14 cellular contexts compared by ENCODE assay signal in genomic region chr2:96523659-96524481, GRCh38. TPM values are rescaled to one million over a fixed set of nuclear protein-coding genes. Genes with fewer than 3 reads are reported as not detected.
DNase-seq lines count a peak whose midpoint lies in the region; ATAC-seq, FAIRE-seq and TF ChIP-seq lines count a peak whose summit lies in the region.
"Had no signal": no experiment of that assay in that cellular context is flagged by ENCODE, and none has a peak within 500 bp of the region (broad histone marks: within the 10 kb centered on the region; RNA-seq: fewer than 3 reads in every experiment).

No MANE protein-coding gene starts in this region.

- H3K4me3 ChIP-seq in CD8-positive, alpha-beta memory T cell (ENCODE audit: low read length): peak overlapping the region; percentile 21
- H3K4me3 ChIP-seq: coronary artery, gastroesophageal sphincter, right lobe of liver, SJCRH30, suprapubic skin had no signal

- peak overlapping the region; percentile 47 to 78 (median 50) for H3K4me3 Mint-ChIP-seq in CD8-positive, alpha-beta memory T cell
- no peak overlapping the region for H3K4me3 Mint-ChIP-seq in activated naive CD8-positive, alpha-beta T cell treated with anti-CD3 and anti-CD28 coated beads, Interleukin-2, amount 50 U/mL, for 24 hours
- peak overlapping the region; percentile 46 for H3K4me3 Mint-ChIP-seq in natural killer cell treated with Interleukin-12 subunit alpha and Interleukin-12 subunit beta and Interleukin-15 and Interleukin-18, amount 100 ng/mL, for 72 hours

- CTCF ChIA-PET in CD8-positive, alpha-beta memory T cell (lab: Charles Lee): interaction anchor here (2.0 to 12.4 kb wide), 2 partner anchors 15 to 27 kb away, joined by 6 to 117 read pairs; no protein-coding TSS in a partner anchor

- peak; percentile 1 for ATAC-seq in activated naive CD8-positive, alpha-beta T cell treated with anti-CD3 and anti-CD28 coated beads, Interleukin-2, amount 50 U/mL, for 24 hours
- ATAC-seq in natural killer cell treated with Interleukin-12 subunit alpha and Interleukin-12 subunit beta and Interleukin-15 and Interleukin-18, amount 100 ng/mL, for 72 hours: peak in 1 of 2 donors; percentile 28
- ATAC-seq in HG03432 (IDR thresholded peaks at IDR 0.05; ENCODE audit: unreplicated experiment): no peak
- ATAC-seq: gastroesophageal sphincter, right lobe of liver had no signal

- peak; percentile 88 for FAIRE-seq in GM12892 (lab: Jason Lieb, UNC)

- no peaks in the 10 kb centered on the region for H3K36me3 Mint-ChIP-seq in CD8-positive, alpha-beta memory T cell
- no peaks in the 10 kb centered on the region for H3K36me3 Mint-ChIP-seq in activated naive CD8-positive, alpha-beta T cell treated with anti-CD3 and anti-CD28 coated beads, Interleukin-2, amount 50 U/mL, for 24 hours (ENCODE audit: low read depth)
- H3K36me3 Mint-ChIP-seq in natural killer cell treated with Interleukin-12 subunit alpha and Interleukin-12 subunit beta and Interleukin-15 and Interleukin-18, amount 100 ng/mL, for 72 hours: no peaks in the 10 kb centered on the region

- H3K9me3 ChIP-seq in CD8-positive, alpha-beta memory T cell (ENCODE audit: low read length): no peaks in the 10 kb centered on the region
- H3K9me3 ChIP-seq: gastroesophageal sphincter, right lobe of liver, suprapubic skin had no signal

- H3K9me3 Mint-ChIP-seq in CD8-positive, alpha-beta memory T cell: no peaks in the 10 kb centered on the region
- H3K9me3 Mint-ChIP-seq in activated naive CD8-positive, alpha-beta T cell treated with anti-CD3 and anti-CD28 coated beads, Interleukin-2, amount 50 U/mL, for 24 hours: no peaks in the 10 kb centered on the region
- H3K9me3 Mint-ChIP-seq in natural killer cell treated with Interleukin-12 subunit alpha and Interleukin-12 subunit beta and Interleukin-15 and Interleukin-18, amount 100 ng/mL, for 72 hours: no peaks in the 10 kb centered on the region

- no peak overlapping the region for H3K27ac ChIP-seq in CD8-positive, alpha-beta memory T cell (ENCODE audit: low read depth, low read length)
- H3K27ac ChIP-seq: coronary artery, gastroesophageal sphincter, right lobe of liver, SJCRH30, suprapubic skin had no signal

- H3K4me1 ChIP-seq in CD8-positive, alpha-beta memory T cell (ENCODE audit: insufficient read depth, low read length): peaks cover 38% of the 10 kb centered on the region
- H3K4me1 ChIP-seq: right lobe of liver had no signal

- no peaks in the 10 kb centered on the region for H3K36me3 ChIP-seq in CD8-positive, alpha-beta memory T cell (ENCODE audit: insufficient read depth, low read length)
- H3K36me3 ChIP-seq: gastroesophageal sphincter, right lobe of liver, SJCRH30, suprapubic skin had no signal

- no peak for TF ChIP-seq POLR2A in GM12892 (IDR thresholded peaks at IDR 0.05; ENCODE audit: low read depth, low read length)

- H3K27me3 ChIP-seq in CD8-positive, alpha-beta memory T cell (ENCODE audit: insufficient read depth, low read length, poor library complexity, severe bottlenecking): no peaks in the 10 kb centered on the region
- H3K27me3 ChIP-seq: gastroesophageal sphincter, right lobe of liver, suprapubic skin had no signal

- H3K4me1 Mint-ChIP-seq in CD8-positive, alpha-beta memory T cell: peaks cover 30 to 48% (median 30%) of the 10 kb centered on the region in 3 donors
- peaks cover 50% of the 10 kb centered on the region for H3K4me1 Mint-ChIP-seq in activated naive CD8-positive, alpha-beta T cell treated with anti-CD3 and anti-CD28 coated beads, Interleukin-2, amount 50 U/mL, for 24 hours
- H3K4me1 Mint-ChIP-seq in natural killer cell treated with Interleukin-12 subunit alpha and Interleukin-12 subunit beta and Interleukin-15 and Interleukin-18, amount 100 ng/mL, for 72 hours (ENCODE audit: low read depth in 2 of 2): peaks cover 49 to 52% of the 10 kb centered on the region in 2 donors

- peak overlapping the region in 3 of 8 donors; percentile 6 to 51 (median 35) for H3K27ac Mint-ChIP-seq in CD8-positive, alpha-beta memory T cell
- peak overlapping the region; percentile 56 for H3K27ac Mint-ChIP-seq in activated naive CD8-positive, alpha-beta T cell treated with anti-CD3 and anti-CD28 coated beads, Interleukin-2, amount 50 U/mL, for 24 hours
- peak overlapping the region in 1 of 2 donors; percentile 19 for H3K27ac Mint-ChIP-seq in natural killer cell treated with Interleukin-12 subunit alpha and Interleukin-12 subunit beta and Interleukin-15 and Interleukin-18, amount 100 ng/mL, for 72 hours

- POLR2A ChIA-PET in CD8-positive, alpha-beta memory T cell (lab: Charles Lee): interaction anchor here (0.5 kb wide), 1 partner anchor 157 kb away, joined by 7 read pairs; no protein-coding TSS in a partner anchor

- DNase-seq in CD8-positive, alpha-beta memory T cell: no peak
- DNase-seq in GM12892 (ENCODE audit: insufficient read length): no peak
- no peak for DNase-seq in activated naive CD8-positive, alpha-beta T cell treated with anti-CD3 and anti-CD28 coated beads, Interleukin-2, amount 50 U/mL, for 24 hours
- no peak for DNase-seq in natural killer cell treated with Interleukin-12 subunit alpha and Interleukin-12 subunit beta and Interleukin-15 and Interleukin-18, amount 100 ng/mL, for 72 hours (ENCODE audit: low spot score)
- no peak for DNase-seq in D341Med (ENCODE audit: low spot score)
- DNase-seq in NCI-H146 treated with DMSO at 0.1 percent for 48 hours (lab: John Stamatoyannopoulos, UW; ENCODE audit: unreplicated experiment): no peak
- DNase-seq: activated CD4-positive, CD25-positive, alpha-beta regulatory T cell; NCI-H2029 treated with DMSO at 0.1 percent for 48 hours; SJCRH30 had no signal

- peaks cover 0 to 2% of the 10 kb centered on the region in 2 donors for H3K27me3 Mint-ChIP-seq in CD8-positive, alpha-beta memory T cell
- no peaks in the 10 kb centered on the region for H3K27me3 Mint-ChIP-seq in activated naive CD8-positive, alpha-beta T cell treated with anti-CD3 and anti-CD28 coated beads, Interleukin-2, amount 50 U/mL, for 24 hours
- H3K27me3 Mint-ChIP-seq in natural killer cell treated with Interleukin-12 subunit alpha and Interleukin-12 subunit beta and Interleukin-15 and Interleukin-18, amount 100 ng/mL, for 72 hours: no peaks in the 10 kb centered on the region

RNA-seq across cellular contexts. Expression of gene ARID5A, which starts 12.7 kb away (rescaled TPM):
- 100 to 1,000 TPM; 146 to 147 TPM for total RNA-seq in CD8-positive, alpha-beta memory T cell
- polyA plus RNA-seq in CD8-positive, alpha-beta memory T cell: 84.0 TPM
- polyA plus RNA-seq in GM12892 (2012; ENCODE audit: missing spikeins): 32.9 TPM
- total RNA-seq in natural killer cell treated with Interleukin-12 subunit alpha and Interleukin-12 subunit beta and Interleukin-15 and Interleukin-18, amount 100 ng/mL, for 72 hours: 100 to 1,000 TPM in 1 of 2 donors, 10 to 100 TPM in 1; 81.4 to 115 TPM

RNA-seq across cellular contexts. Expression of gene NEURL3, which starts 18.7 kb away (rescaled TPM):
- under 1 TPM in 1 of 2 experiments, not detected in 1; 0.22 TPM for total RNA-seq in CD8-positive, alpha-beta memory T cell
- not detected for polyA plus RNA-seq in CD8-positive, alpha-beta memory T cell
- polyA plus RNA-seq in GM12892 (2012; ENCODE audit: missing spikeins): 1.1 TPM
- under 1 TPM in 1 of 2 donors, not detected in 1; 0.64 TPM for total RNA-seq in natural killer cell treated with Interleukin-12 subunit alpha and Interleukin-12 subunit beta and Interleukin-15 and Interleukin-18, amount 100 ng/mL, for 72 hours
- total RNA-seq: gastroesophageal sphincter, SJCRH30 had no signal
